In the genomic region with DNA sequence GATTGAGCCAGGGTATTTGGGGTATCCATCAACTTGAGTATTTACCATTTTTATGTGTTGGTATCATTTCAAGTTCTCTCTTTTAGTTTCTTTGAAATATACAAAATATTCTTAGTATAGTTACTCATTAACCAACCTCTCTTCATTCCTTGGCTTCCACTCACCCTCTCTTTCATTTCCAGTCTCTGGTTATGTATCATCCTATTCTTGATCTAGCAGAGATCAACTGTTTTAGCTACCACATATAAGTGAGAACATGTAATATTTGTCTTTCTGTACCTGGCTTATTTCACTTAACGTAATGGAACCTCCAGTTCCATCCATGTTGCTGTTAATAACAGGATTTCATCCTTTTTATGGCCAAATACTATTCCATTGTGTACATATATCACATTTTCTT, we compare ENCODE assay signal across 28 cellular contexts.
"Had no signal": no experiment of that assay in that cellular context is flagged by ENCODE, and none has a peak within 500 bp of the region (broad histone marks: within the 10 kb centered on the region; RNA-seq: fewer than 3 reads in every experiment).

No MANE protein-coding gene starts in this region.

- H3K4me1 Mint-ChIP-seq: activated CD4-positive, alpha-beta memory T cell treated with anti-CD3 and anti-CD28 coated beads, Interleukin-2, amount 10 ng/mL, durations not matched to agents 7 days and 5 days; activated CD8-positive, alpha-beta memory T cell treated with anti-CD3 and anti-CD28 coated beads, Interleukin-2, amount 10 ng/mL, durations not matched to agents 7 days and 5 days; activated naive CD8-positive, alpha-beta T cell treated with anti-CD3 and anti-CD28 coated beads for 36 hours; central memory CD8-positive, alpha-beta T cell; WTC11 had no signal

- H3K4me3 Mint-ChIP-seq: activated CD4-positive, alpha-beta memory T cell treated with anti-CD3 and anti-CD28 coated beads, Interleukin-2, amount 10 ng/mL, durations not matched to agents 7 days and 5 days; activated CD8-positive, alpha-beta memory T cell treated with anti-CD3 and anti-CD28 coated beads, Interleukin-2, amount 10 ng/mL, durations not matched to agents 7 days and 5 days; activated naive CD8-positive, alpha-beta T cell treated with anti-CD3 and anti-CD28 coated beads for 36 hours; central memory CD8-positive, alpha-beta T cell; WTC11 had no signal

- H3K27me3 Mint-ChIP-seq: activated CD4-positive, alpha-beta memory T cell treated with anti-CD3 and anti-CD28 coated beads, Interleukin-2, amount 10 ng/mL, durations not matched to agents 7 days and 5 days; central memory CD8-positive, alpha-beta T cell had no signal

- DNase-seq: activated CD4-positive, alpha-beta memory T cell treated with anti-CD3 and anti-CD28 coated beads, Interleukin-2, amount 10 ng/mL, durations not matched to agents 7 days and 5 days; activated CD4-positive, alpha-beta T cell treated with anti-CD3 and anti-CD28 coated beads for 4 hours; activated CD8-positive, alpha-beta memory T cell treated with anti-CD3 and anti-CD28 coated beads for 24 hours; activated CD8-positive, alpha-beta memory T cell treated with anti-CD3 and anti-CD28 coated beads, Interleukin-2, amount 10 ng/mL, durations not matched to agents 7 days and 5 days; activated CD8-positive, alpha-beta memory T cell treated with anti-CD3 and anti-CD28 coated beads, Interleukin-2, amount 50 U/mL, for 48 hours; activated effector memory CD4-positive, alpha-beta T cell treated with Interleukin-2 at 50 U/mL for 16 hours; activated naive CD4-positive, alpha-beta T cell treated with anti-CD3 and anti-CD28 coated beads, Interleukin-2, amount 50 U/mL, for 16 hours; activated naive CD8-positive, alpha-beta T cell treated with anti-CD3 and anti-CD28 coated beads for 36 hours; amniotic stem cell; aorta; Kasumi-1; KG1; MG63; NCI-H1048; NCI-H1105 treated with DMSO at 0.1 percent for 48 hours; NCI-H1436; NCI-H1694; NCI-H1930; NCI-H2081 treated with DMSO at 0.1 percent for 48 hours; NCI-H345; NCI-H524 treated with DMSO at 0.1 percent for 48 hours; SHP77; SJCRH30; T1000 had no signal

- H3K9me3 Mint-ChIP-seq: activated CD4-positive, alpha-beta memory T cell treated with anti-CD3 and anti-CD28 coated beads, Interleukin-2, amount 10 ng/mL, durations not matched to agents 7 days and 5 days; activated naive CD8-positive, alpha-beta T cell treated with anti-CD3 and anti-CD28 coated beads for 36 hours; central memory CD8-positive, alpha-beta T cell; WTC11 had no signal

- H3K27ac Mint-ChIP-seq: activated CD4-positive, alpha-beta memory T cell treated with anti-CD3 and anti-CD28 coated beads, Interleukin-2, amount 10 ng/mL, durations not matched to agents 7 days and 5 days; activated CD8-positive, alpha-beta memory T cell treated with anti-CD3 and anti-CD28 coated beads, Interleukin-2, amount 10 ng/mL, durations not matched to agents 7 days and 5 days; activated naive CD8-positive, alpha-beta T cell treated with anti-CD3 and anti-CD28 coated beads for 36 hours; WTC11 had no signal

- ATAC-seq: activated CD4-positive, CD25-positive, alpha-beta regulatory T cell treated with anti-CD3 and anti-CD28 coated beads, Interleukin-2, amount 50 U/mL, for 24 hours; activated CD8-positive, alpha-beta memory T cell treated with anti-CD3 and anti-CD28 coated beads, Interleukin-2, amount 10 ng/mL, durations not matched to agents 7 days and 5 days; Panc1; WTC11 had no signal

- H3K36me3 Mint-ChIP-seq: activated CD8-positive, alpha-beta memory T cell treated with anti-CD3 and anti-CD28 coated beads, Interleukin-2, amount 10 ng/mL, durations not matched to agents 7 days and 5 days; activated naive CD8-positive, alpha-beta T cell treated with anti-CD3 and anti-CD28 coated beads for 36 hours; WTC11 had no signal
